ENCODE assay signal across 12 cellular contexts in genomic region chr20:35893942-35894341, GRCh38.
DNase-seq lines count a peak whose midpoint lies in the region; ATAC-seq lines count a peak whose summit lies in the region.
"Had no signal": no experiment of that assay in that cellular context is flagged by ENCODE, and none has a peak within 500 bp of the region (broad histone marks: within the 10 kb centered on the region; RNA-seq: fewer than 3 reads in every experiment).

No MANE protein-coding gene starts in this region.

- DNase-seq in activated naive CD8-positive, alpha-beta T cell treated with anti-CD3 and anti-CD28 coated beads, Interleukin-2, amount 50 U/mL, for 24 hours: no peak
- DNase-seq in caudate nucleus (lab: John Stamatoyannopoulos, UW) (no peak), COR-L47 (lab: John Stamatoyannopoulos, UW) (no peak)
- DNase-seq: Calu3, mammary epithelial cell, psoas muscle had no signal

- peak; percentile 74 for ATAC-seq in GM18861 (IDR thresholded peaks at IDR 0.05; ENCODE audit: unreplicated experiment)
- ATAC-seq in GM21367 (IDR thresholded peaks at IDR 0.05; ENCODE audit: unreplicated experiment): peak; percentile 71
- peak; percentile 77 for ATAC-seq in HG03097 (IDR thresholded peaks at IDR 0.05; ENCODE audit: low FRiP score, unreplicated experiment)
- ATAC-seq in activated naive CD8-positive, alpha-beta T cell treated with anti-CD3 and anti-CD28 coated beads, Interleukin-2, amount 50 U/mL, for 24 hours: peak; percentile 83
- ATAC-seq in HG02970 (IDR thresholded peaks at IDR 0.05; ENCODE audit: low FRiP score, unreplicated experiment): no peak

- H3K27me3 Mint-ChIP-seq in activated naive CD8-positive, alpha-beta T cell treated with anti-CD3 and anti-CD28 coated beads, Interleukin-2, amount 50 U/mL, for 24 hours: no peaks in the 10 kb centered on the region
- H3K27me3 Mint-ChIP-seq: activated naive CD4-positive, alpha-beta T cell treated with anti-CD3 and anti-CD28 coated beads, Interleukin-2, amount 50 U/mL, for 24 hours; type B pancreatic cell had no signal

- H3K4me1 Mint-ChIP-seq in activated naive CD8-positive, alpha-beta T cell treated with anti-CD3 and anti-CD28 coated beads, Interleukin-2, amount 50 U/mL, for 24 hours: peaks cover 16% of the 10 kb centered on the region

- H3K27ac Mint-ChIP-seq in activated naive CD8-positive, alpha-beta T cell treated with anti-CD3 and anti-CD28 coated beads, Interleukin-2, amount 50 U/mL, for 24 hours: no peak overlapping the region
- H3K27ac Mint-ChIP-seq: activated naive CD4-positive, alpha-beta T cell treated with anti-CD3 and anti-CD28 coated beads, Interleukin-2, amount 50 U/mL, for 24 hours; type B pancreatic cell had no signal

- H3K36me3 Mint-ChIP-seq in activated naive CD8-positive, alpha-beta T cell treated with anti-CD3 and anti-CD28 coated beads, Interleukin-2, amount 50 U/mL, for 24 hours (ENCODE audit: low read depth): peaks cover 16% of the 10 kb centered on the region
- H3K36me3 Mint-ChIP-seq: type B pancreatic cell had no signal

- no peak overlapping the region for H3K4me3 Mint-ChIP-seq in activated naive CD8-positive, alpha-beta T cell treated with anti-CD3 and anti-CD28 coated beads, Interleukin-2, amount 50 U/mL, for 24 hours
- H3K4me3 Mint-ChIP-seq: activated naive CD4-positive, alpha-beta T cell treated with anti-CD3 and anti-CD28 coated beads, Interleukin-2, amount 50 U/mL, for 24 hours; type B pancreatic cell had no signal

- no peak overlapping the region for H3K27ac ChIP-seq in caudate nucleus (ENCODE audit: low read depth, low read length)
- H3K27ac ChIP-seq: psoas muscle had no signal

- H3K9me3 Mint-ChIP-seq in activated naive CD8-positive, alpha-beta T cell treated with anti-CD3 and anti-CD28 coated beads, Interleukin-2, amount 50 U/mL, for 24 hours: no peaks in the 10 kb centered on the region
- H3K9me3 Mint-ChIP-seq: activated naive CD4-positive, alpha-beta T cell treated with anti-CD3 and anti-CD28 coated beads, Interleukin-2, amount 50 U/mL, for 24 hours; type B pancreatic cell had no signal
